1 cellular context compared by ENCODE assay signal in the genomic region with DNA sequence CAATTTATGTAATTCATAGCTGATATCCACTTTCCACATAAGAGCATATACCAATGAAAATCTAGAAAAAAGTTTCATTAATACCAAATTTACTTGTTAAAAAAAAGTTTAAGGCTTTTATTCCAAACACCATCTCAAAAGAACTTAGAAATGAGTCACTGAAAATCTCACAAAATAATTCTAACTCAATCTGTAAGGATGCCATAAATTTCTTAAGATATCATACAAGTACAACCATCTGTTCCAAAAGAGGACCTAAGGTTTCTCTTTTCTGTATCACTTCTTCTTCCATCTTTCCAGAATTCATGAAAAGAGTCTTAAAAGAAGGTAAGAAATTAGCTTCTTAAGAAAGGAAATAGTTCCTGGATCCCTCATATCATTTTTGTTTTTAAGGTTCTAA.
TF ChIP-seq lines count a peak whose summit lies in the region.

No MANE protein-coding gene starts in this region.

TF ChIP-seq in IMR-90, 13 proteins besides CTCF, POLR2A, EP300 and RAD21 (continued from another document):
- TF ChIP-seq, protein P1, sequence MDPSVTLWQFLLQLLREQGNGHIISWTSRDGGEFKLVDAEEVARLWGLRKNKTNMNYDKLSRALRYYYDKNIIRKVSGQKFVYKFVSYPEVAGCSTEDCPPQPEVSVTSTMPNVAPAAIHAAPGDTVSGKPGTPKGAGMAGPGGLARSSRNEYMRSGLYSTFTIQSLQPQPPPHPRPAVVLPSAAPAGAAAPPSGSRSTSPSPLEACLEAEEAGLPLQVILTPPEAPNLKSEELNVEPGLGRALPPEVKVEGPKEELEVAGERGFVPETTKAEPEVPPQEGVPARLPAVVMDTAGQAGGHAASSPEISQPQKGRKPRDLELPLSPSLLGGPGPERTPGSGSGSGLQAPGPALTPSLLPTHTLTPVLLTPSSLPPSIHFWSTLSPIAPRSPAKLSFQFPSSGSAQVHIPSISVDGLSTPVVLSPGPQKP (IDR thresholded peaks at IDR 0.05; ENCODE audit: borderline replicate concordance, low read depth, low read length): no peak
TF ChIP-seq in IMR-90: peak in this region for 0.
